Comparison of ENCODE assay signal across 10 cellular contexts in genomic region chr2:88545118-88545517, GRCh38.
DNase-seq lines count a peak whose midpoint lies in the region; ATAC-seq and TF ChIP-seq lines count a peak whose summit lies in the region.
"Had no signal": no experiment of that assay in that cellular context is flagged by ENCODE, and none has a peak within 500 bp of the region (broad histone marks: within the 10 kb centered on the region; RNA-seq: fewer than 3 reads in every experiment).

No MANE protein-coding gene starts in this region.

- no peaks in the 10 kb centered on the region for H3K4me1 ChIP-seq in effector memory CD4-positive, alpha-beta T cell (ENCODE audit: control insufficient read depth, insufficient read depth, low read length, poor library complexity, severe bottlenecking)

- CTCF ChIA-PET in CD4-positive, alpha-beta T cell (lab: Charles Lee): no interaction called here

- TF ChIP-seq CTCF in fibroblast of the aortic adventitia (IDR thresholded peaks at IDR 0.05; ENCODE audit: insufficient read depth, low read length): no peak
- TF ChIP-seq CTCF in CD4-positive, alpha-beta T cell (IDR thresholded peaks at IDR 0.05): no peak

- H3K9me3 ChIP-seq in CD4-positive, alpha-beta T cell (ENCODE audit: control insufficient read depth, low read length): no peaks in the 10 kb centered on the region
- no peaks in the 10 kb centered on the region for H3K9me3 ChIP-seq in effector memory CD4-positive, alpha-beta T cell (ENCODE audit: control insufficient read depth, low read length)

- no peaks in the 10 kb centered on the region for H3K9me3 Mint-ChIP-seq in CD4-positive, alpha-beta T cell

- H3K27me3 ChIP-seq in CD4-positive, alpha-beta T cell (ENCODE audit: control insufficient read depth, insufficient read depth, low read length): peaks cover 17% of the 10 kb centered on the region
- no peaks in the 10 kb centered on the region for H3K27me3 ChIP-seq in effector memory CD4-positive, alpha-beta T cell (replicated peaks; ENCODE audit: control insufficient read depth, insufficient read depth, low read length, poor library complexity, severe bottlenecking)

- H3K36me3 ChIP-seq in effector memory CD4-positive, alpha-beta T cell (ENCODE audit: control insufficient read depth, insufficient read depth, low read length): no peaks in the 10 kb centered on the region

- H3K27ac Mint-ChIP-seq in CD4-positive, alpha-beta T cell: no peak overlapping the region
- H3K27ac Mint-ChIP-seq: activated CD8-positive, alpha-beta T cell treated with anti-CD3 and anti-CD28 coated beads for 36 hours had no signal

- intact Hi-C loops in CD4-positive, alpha-beta T cell (cut with DNase I, micrococcal nuclease): no loop called here

- H3K36me3 Mint-ChIP-seq in CD4-positive, alpha-beta T cell (ENCODE audit: low read depth): no peaks in the 10 kb centered on the region

- no peak overlapping the region for H3K4me3 ChIP-seq in fibroblast of the aortic adventitia (ENCODE audit: low read depth, low read length)
- H3K4me3 ChIP-seq in effector memory CD4-positive, alpha-beta T cell (ENCODE audit: insufficient read depth, low read depth, low read length, poor library complexity, severe bottlenecking): no peak overlapping the region

- H3K4me3 Mint-ChIP-seq in CD4-positive, alpha-beta T cell: no peak overlapping the region
- H3K4me3 Mint-ChIP-seq: activated CD8-positive, alpha-beta T cell treated with anti-CD3 and anti-CD28 coated beads for 36 hours had no signal

- no peak overlapping the region for H3K27ac ChIP-seq in CD4-positive, alpha-beta T cell (ENCODE audit: low read depth, low read length)
- no peak overlapping the region for H3K27ac ChIP-seq in effector memory CD4-positive, alpha-beta T cell (ENCODE audit: insufficient read depth, low read length, poor library complexity, severe bottlenecking)

- ATAC-seq in HG02642 (IDR thresholded peaks at IDR 0.05; ENCODE audit: poor library complexity, unreplicated experiment) (peak; percentile 46), GM19452 (IDR thresholded peaks at IDR 0.05; ENCODE audit: unreplicated experiment) (no peak)
- no peak for ATAC-seq in CD4-positive, alpha-beta T cell (ENCODE audit: poor library complexity)
- ATAC-seq: activated CD8-positive, alpha-beta T cell treated with anti-CD3 and anti-CD28 coated beads for 36 hours had no signal

- H3K4me1 Mint-ChIP-seq in CD4-positive, alpha-beta T cell (ENCODE audit: low read depth): no peaks in the 10 kb centered on the region

- peak; percentile 83 for DNase-seq in DMS53 (lab: John Stamatoyannopoulos, UW)
- DNase-seq in RPMI8226: peak; percentile 25
- DNase-seq in fibroblast of the aortic adventitia (ENCODE audit: low read depth): peak; percentile 35
- DNase-seq in activated CD8-positive, alpha-beta memory T cell treated with anti-CD3 and anti-CD28 coated beads, Interleukin-2, amount 50 U/mL, for 4 hours: no peak
- no peak for DNase-seq in CD4-positive, alpha-beta T cell
- no peak for DNase-seq in effector memory CD4-positive, alpha-beta T cell
- DNase-seq: activated CD8-positive, alpha-beta T cell treated with anti-CD3 and anti-CD28 coated beads for 36 hours; central memory CD4-positive, alpha-beta T cell had no signal

- POLR2A ChIA-PET in CD4-positive, alpha-beta T cell (lab: Charles Lee): no interaction called here

- peaks cover 34% of the 10 kb centered on the region for H3K27me3 Mint-ChIP-seq in CD4-positive, alpha-beta T cell

Comparison
In these comparisons a context has a peak if more than half of its experiments do, and no peak if none do; other contexts are left out.
1. DNase-seq: peak in DMS53 (single experiment), RPMI8226 (single experiment) and fibroblast of the aortic adventitia (single experiment); none in activated CD8-positive, alpha-beta memory T cell treated with anti-CD3 and anti-CD28 coated beads, Interleukin-2, amount 50 U/mL, for 4 hours (single experiment), CD4-positive, alpha-beta T cell (0 of 10) and effector memory CD4-positive, alpha-beta T cell (0 of 3).